In the genomic region with DNA sequence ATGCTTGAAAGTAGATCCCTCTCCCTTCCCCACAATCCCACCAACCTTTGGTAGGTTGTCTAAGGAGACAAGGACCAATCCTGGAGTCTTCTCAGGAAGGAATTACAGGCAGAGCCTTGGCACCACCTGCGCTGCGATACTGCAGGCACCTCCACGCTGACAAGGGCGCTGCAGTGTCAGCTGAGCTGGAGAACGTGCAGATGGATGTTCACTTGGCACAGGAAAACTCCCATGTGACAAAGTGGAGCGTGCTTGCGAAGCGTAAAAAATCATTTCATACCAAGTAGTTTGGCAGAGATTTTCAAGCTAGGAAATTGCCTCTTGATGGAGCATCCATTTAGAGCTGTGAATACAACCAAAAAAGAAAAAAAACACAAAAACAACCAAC, we compare ENCODE assay signal across 1 cellular context.
TF ChIP-seq lines count a peak whose summit lies in the region.

No MANE protein-coding gene starts in this region.

TF ChIP-seq in GM23338, 12 proteins besides CTCF, POLR2A, EP300 and RAD21 (continued from another document):
- TF ChIP-seq, protein P1, sequence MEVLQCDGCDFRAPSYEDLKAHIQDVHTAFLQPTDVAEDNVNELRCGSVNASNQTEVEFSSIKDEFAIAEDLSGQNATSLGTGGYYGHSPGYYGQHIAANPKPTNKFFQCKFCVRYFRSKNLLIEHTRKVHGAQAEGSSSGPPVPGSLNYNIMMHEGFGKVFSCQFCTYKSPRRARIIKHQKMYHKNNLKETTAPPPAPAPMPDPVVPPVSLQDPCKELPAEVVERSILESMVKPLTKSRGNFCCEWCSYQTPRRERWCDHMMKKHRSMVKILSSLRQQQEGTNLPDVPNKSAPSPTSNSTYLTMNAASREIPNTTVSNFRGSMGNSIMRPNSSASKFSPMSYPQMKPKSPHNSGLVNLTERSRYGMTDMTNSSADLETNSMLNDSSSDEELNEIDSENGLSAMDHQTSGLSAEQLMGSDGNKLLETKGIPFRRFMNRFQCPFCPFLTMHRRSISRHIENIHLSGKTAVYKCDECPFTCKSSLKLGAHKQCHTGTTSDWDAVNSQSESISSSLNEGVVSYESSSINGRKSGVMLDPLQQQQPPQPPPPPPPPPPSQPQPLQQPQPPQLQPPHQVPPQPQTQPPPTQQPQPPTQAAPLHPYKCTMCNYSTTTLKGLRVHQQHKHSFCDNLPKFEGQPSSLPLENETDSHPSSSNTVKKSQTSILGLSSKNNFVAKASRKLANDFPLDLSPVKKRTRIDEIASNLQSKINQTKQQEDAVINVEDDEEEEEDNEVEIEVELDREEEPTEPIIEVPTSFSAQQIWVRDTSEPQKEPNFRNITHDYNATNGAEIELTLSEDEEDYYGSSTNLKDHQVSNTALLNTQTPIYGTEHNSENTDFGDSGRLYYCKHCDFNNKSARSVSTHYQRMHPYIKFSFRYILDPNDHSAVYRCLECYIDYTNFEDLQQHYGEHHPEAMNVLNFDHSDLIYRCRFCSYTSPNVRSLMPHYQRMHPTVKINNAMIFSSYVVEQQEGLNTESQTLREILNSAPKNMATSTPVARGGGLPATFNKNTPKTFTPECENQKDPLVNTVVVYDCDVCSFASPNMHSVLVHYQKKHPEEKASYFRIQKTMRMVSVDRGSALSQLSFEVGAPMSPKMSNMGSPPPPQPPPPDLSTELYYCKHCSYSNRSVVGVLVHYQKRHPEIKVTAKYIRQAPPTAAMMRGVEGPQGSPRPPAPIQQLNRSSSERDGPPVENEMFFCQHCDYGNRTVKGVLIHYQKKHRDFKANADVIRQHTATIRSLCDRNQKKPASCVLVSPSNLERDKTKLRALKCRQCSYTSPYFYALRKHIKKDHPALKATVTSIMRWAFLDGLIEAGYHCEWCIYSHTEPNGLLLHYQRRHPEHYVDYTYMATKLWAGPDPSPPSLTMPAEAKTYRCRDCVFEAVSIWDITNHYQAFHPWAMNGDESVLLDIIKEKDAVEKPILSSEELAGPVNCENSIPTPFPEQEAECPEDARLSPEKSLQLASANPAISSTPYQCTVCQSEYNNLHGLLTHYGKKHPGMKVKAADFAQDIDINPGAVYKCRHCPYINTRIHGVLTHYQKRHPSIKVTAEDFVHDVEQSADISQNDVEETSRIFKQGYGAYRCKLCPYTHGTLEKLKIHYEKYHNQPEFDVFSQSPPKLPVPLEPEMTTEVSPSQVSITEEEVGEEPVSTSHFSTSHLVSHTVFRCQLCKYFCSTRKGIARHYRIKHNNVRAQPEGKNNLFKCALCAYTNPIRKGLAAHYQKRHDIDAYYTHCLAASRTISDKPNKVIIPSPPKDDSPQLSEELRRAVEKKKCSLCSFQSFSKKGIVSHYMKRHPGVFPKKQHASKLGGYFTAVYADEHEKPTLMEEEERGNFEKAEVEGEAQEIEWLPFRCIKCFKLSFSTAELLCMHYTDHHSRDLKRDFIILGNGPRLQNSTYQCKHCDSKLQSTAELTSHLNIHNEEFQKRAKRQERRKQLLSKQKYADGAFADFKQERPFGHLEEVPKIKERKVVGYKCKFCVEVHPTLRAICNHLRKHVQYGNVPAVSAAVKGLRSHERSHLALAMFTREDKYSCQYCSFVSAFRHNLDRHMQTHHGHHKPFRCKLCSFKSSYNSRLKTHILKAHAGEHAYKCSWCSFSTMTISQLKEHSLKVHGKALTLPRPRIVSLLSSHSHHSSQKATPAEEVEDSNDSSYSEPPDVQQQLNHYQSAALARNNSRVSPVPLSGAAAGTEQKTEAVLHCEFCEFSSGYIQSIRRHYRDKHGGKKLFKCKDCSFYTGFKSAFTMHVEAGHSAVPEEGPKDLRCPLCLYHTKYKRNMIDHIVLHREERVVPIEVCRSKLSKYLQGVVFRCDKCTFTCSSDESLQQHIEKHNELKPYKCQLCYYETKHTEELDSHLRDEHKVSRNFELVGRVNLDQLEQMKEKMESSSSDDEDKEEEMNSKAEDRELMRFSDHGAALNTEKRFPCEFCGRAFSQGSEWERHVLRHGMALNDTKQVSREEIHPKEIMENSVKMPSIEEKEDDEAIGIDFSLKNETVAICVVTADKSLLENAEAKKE (CRISPR knock-in tag; IDR thresholded peaks at IDR 0.05) = no peak
- TF ChIP-seq NANOG (IDR thresholded peaks at IDR 0.05; ENCODE audit: borderline replicate concordance) = no peak
- TF ChIP-seq, protein P2, sequence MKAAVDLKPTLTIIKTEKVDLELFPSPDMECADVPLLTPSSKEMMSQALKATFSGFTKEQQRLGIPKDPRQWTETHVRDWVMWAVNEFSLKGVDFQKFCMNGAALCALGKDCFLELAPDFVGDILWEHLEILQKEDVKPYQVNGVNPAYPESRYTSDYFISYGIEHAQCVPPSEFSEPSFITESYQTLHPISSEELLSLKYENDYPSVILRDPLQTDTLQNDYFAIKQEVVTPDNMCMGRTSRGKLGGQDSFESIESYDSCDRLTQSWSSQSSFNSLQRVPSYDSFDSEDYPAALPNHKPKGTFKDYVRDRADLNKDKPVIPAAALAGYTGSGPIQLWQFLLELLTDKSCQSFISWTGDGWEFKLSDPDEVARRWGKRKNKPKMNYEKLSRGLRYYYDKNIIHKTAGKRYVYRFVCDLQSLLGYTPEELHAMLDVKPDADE (IDR thresholded peaks at IDR 0.05) = no peak
- no peak for TF ChIP-seq ZNF331 (CRISPR knock-in tag; IDR thresholded peaks at IDR 0.05; ENCODE audit: low read depth)
- no peak for TF ChIP-seq STAT1 (IDR thresholded peaks at IDR 0.05; ENCODE audit: unreplicated experiment)
- no peak for TF ChIP-seq ZNF114 (CRISPR knock-in tag; IDR thresholded peaks at IDR 0.05)
- TF ChIP-seq POLR2AphosphoS5 (IDR thresholded peaks at IDR 0.05; ENCODE audit: low read depth) = no peak
- TF ChIP-seq CREB1 (CRISPR knock-in tag; IDR thresholded peaks at IDR 0.05; ENCODE audit: low read depth) = no peak
- TF ChIP-seq JUNB (IDR thresholded peaks at IDR 0.05; ENCODE audit: unreplicated experiment) = no peak
